17 cellular contexts compared by ENCODE assay signal in genomic region chr9:136796238-136796774, GRCh38. TPM values are rescaled to one million over a fixed set of nuclear protein-coding genes. Genes with fewer than 3 reads are reported as not detected.
A peak's percentile ranks its signal among the peaks of the same experiment; 100 is the strongest.
DNase-seq lines count a peak whose midpoint lies in the region; ATAC-seq and TF ChIP-seq lines count a peak whose summit lies in the region.
"Had no signal": no experiment of that assay in that cellular context is flagged by ENCODE, and none has a peak within 500 bp of the region (broad histone marks: within the 10 kb centered on the region; RNA-seq: fewer than 3 reads in every experiment).

Gene CCDC183, plus strand, starts transcription at chr9:136796338. Its CDS starts 60 bp downstream, at chr9:136796398.

- intact Hi-C loops in vagina (cut with DNase I) = no loop called here

- H3K36me3 Mint-ChIP-seq in endothelial cell (ENCODE audit: low read depth, unreplicated experiment) (peaks cover 5% of the 10 kb centered on the region), osteocyte (ENCODE audit: unreplicated experiment) (no peaks in the 10 kb centered on the region)

- no peaks in the 10 kb centered on the region for H4K20me1 ChIP-seq in MM.1S (ENCODE audit: insufficient read depth, low read length)

- no peak within 1 kb of the TSS for H2AFZ ChIP-seq in MM.1S (ENCODE audit: low read length)

- H3K79me2 ChIP-seq in MM.1S (ENCODE audit: low read length) = peaks cover 18% of the 10 kb centered on the region

- H3K4me3 ChIP-seq in MM.1S (ENCODE audit: low read length) = no peak within 1 kb of the TSS
- H3K4me3 ChIP-seq in vagina = no peak within 1 kb of the TSS
- H3K4me3 ChIP-seq: breast epithelium, GM12878, lung, stomach had no signal

- TF ChIP-seq POLR2A in vagina (IDR thresholded peaks at IDR 0.05) = no peak

- H3K4me1 ChIP-seq in MM.1S (ENCODE audit: low read length) (peaks cover 24% of the 10 kb centered on the region), vagina (peaks cover 45% of the 10 kb centered on the region)

- ATAC-seq in HG03354 (IDR thresholded peaks at IDR 0.05; ENCODE audit: poor library complexity, severe bottlenecking, unreplicated experiment) = no peak
- ATAC-seq: GM12878, PC-3 had no signal

- H3K9me3 Mint-ChIP-seq in endothelial cell (ENCODE audit: unreplicated experiment) (no peaks in the 10 kb centered on the region), osteocyte (ENCODE audit: unreplicated experiment) (no peaks in the 10 kb centered on the region)
- H3K9me3 Mint-ChIP-seq: activated naive CD4-positive, alpha-beta T cell treated with anti-CD3 and anti-CD28 coated beads for 36 hours had no signal

- no peak within 1 kb of the TSS for H3K9ac ChIP-seq in MM.1S (ENCODE audit: low read length)

- H3K27ac Mint-ChIP-seq in endothelial cell (ENCODE audit: unreplicated experiment) (peak within 1 kb of the TSS; percentile 49), osteocyte (ENCODE audit: unreplicated experiment) (no peak within 1 kb of the TSS)
- H3K27ac Mint-ChIP-seq: activated naive CD4-positive, alpha-beta T cell treated with anti-CD3 and anti-CD28 coated beads for 36 hours had no signal

- peaks cover 18% of the 10 kb centered on the region for H3F3A ChIP-seq in MM.1S (ENCODE audit: insufficient read depth, low read length)

- peak within 1 kb of the TSS; percentile 9; the same call in 1 of the 2 replicates for H3K4me2 ChIP-seq in MM.1S (ENCODE audit: low read depth, low read length)

- H3K27me3 Mint-ChIP-seq in endothelial cell (ENCODE audit: unreplicated experiment) = peaks cover 5% of the 10 kb centered on the region
- peaks cover 12% of the 10 kb centered on the region for H3K27me3 Mint-ChIP-seq in osteocyte (ENCODE audit: unreplicated experiment)

- H3K4me3 Mint-ChIP-seq in endothelial cell (ENCODE audit: unreplicated experiment) (peak within 1 kb of the TSS; percentile 63), osteocyte (ENCODE audit: unreplicated experiment) (peak within 1 kb of the TSS; percentile 10)
- H3K4me3 Mint-ChIP-seq: activated naive CD4-positive, alpha-beta T cell treated with anti-CD3 and anti-CD28 coated beads for 36 hours had no signal

- H3K9me2 ChIP-seq in MM.1S (replicated peaks; ENCODE audit: insufficient read depth, low read length) = no peaks in the 10 kb centered on the region

- H3K27ac ChIP-seq in MM.1S (ENCODE audit: low read length) (peak within 1 kb of the TSS; percentile 29; the same call in 1 of the 2 replicates), vagina (no peak within 1 kb of the TSS)
- H3K27ac ChIP-seq: breast epithelium had no signal

- peaks cover 25% of the 10 kb centered on the region for H3K4me1 Mint-ChIP-seq in endothelial cell (ENCODE audit: unreplicated experiment)
- H3K4me1 Mint-ChIP-seq in osteocyte (ENCODE audit: unreplicated experiment) = peaks cover 27% of the 10 kb centered on the region

- H3K9me3 ChIP-seq in MM.1S (replicated peaks; ENCODE audit: insufficient read depth, low read length) = no peaks in the 10 kb centered on the region
- H3K9me3 ChIP-seq in vagina = no peaks in the 10 kb centered on the region
- H3K9me3 ChIP-seq: breast epithelium, stomach had no signal

- DNase-seq in GM13977 (ENCODE audit: low spot score) (peak; percentile 0), MM.1S (no peak), endothelial cell (ENCODE audit: low spot score) (no peak), osteocyte (ENCODE audit: extremely low spot score, unreplicated experiment) (no peak), vagina (ENCODE audit: extremely low spot score in 2 of 2) (no peak), AG20443 (ENCODE audit: low spot score) (no peak)
- DNase-seq in activated CD8-positive, alpha-beta memory T cell treated with anti-CD3 and anti-CD28 coated beads for 24 hours = no peak
- DNase-seq: activated CD4-positive, CD25-positive, alpha-beta regulatory T cell; activated naive CD4-positive, alpha-beta T cell treated with anti-CD3 and anti-CD28 coated beads for 36 hours; NCI-H1694; stimulated activated CD4-positive, alpha-beta T cell treated with anti-CD3 and anti-CD28 coated beads, Interleukin-12 subunit alpha, Interleukin-12 subunit beta, amount 100 ng/mL, for 4 hours; stomach had no signal

- in situ Hi-C loops in GM13977 (cut with MboI; ENCODE audit: low pct_unique_long_range_greater_than_20kb, low sequenced_read_pairs, unreplicated experiment) = no loop called here

- TF ChIP-seq CTCF in GM13977 (IDR thresholded peaks at IDR 0.05; ENCODE audit: extremely low read depth, insufficient read depth, missing control alignments) (no peak), MM.1S (IDR thresholded peaks at IDR 0.05; ENCODE audit: low read length) (no peak), endothelial cell (IDR thresholded peaks at IDR 0.05; ENCODE audit: unreplicated experiment) (no peak), osteocyte (IDR thresholded peaks at IDR 0.05) (no peak), vagina (IDR thresholded peaks at IDR 0.05) (no peak)

- H3K36me3 ChIP-seq in MM.1S (replicated peaks; ENCODE audit: insufficient read depth, low read length) (no peaks in the 10 kb centered on the region), vagina (no peaks in the 10 kb centered on the region)
- H3K36me3 ChIP-seq: breast epithelium had no signal

- H3K27me3 ChIP-seq in MM.1S (replicated peaks; ENCODE audit: insufficient read depth, low read length) (no peaks in the 10 kb centered on the region; the same call in 1 of the 2 replicates), vagina (no peaks in the 10 kb centered on the region)

RNA-seq across cellular contexts. Expression of gene CCDC183, which starts in this region (rescaled TPM):
- total RNA-seq in endothelial cell (ENCODE audit: unreplicated experiment) (1.2 TPM), osteocyte (0.89 and 0.94 TPM in 2 replicates), vagina (not detected)
- total RNA-seq: GM12878 had no signal
